In the genomic region with DNA sequence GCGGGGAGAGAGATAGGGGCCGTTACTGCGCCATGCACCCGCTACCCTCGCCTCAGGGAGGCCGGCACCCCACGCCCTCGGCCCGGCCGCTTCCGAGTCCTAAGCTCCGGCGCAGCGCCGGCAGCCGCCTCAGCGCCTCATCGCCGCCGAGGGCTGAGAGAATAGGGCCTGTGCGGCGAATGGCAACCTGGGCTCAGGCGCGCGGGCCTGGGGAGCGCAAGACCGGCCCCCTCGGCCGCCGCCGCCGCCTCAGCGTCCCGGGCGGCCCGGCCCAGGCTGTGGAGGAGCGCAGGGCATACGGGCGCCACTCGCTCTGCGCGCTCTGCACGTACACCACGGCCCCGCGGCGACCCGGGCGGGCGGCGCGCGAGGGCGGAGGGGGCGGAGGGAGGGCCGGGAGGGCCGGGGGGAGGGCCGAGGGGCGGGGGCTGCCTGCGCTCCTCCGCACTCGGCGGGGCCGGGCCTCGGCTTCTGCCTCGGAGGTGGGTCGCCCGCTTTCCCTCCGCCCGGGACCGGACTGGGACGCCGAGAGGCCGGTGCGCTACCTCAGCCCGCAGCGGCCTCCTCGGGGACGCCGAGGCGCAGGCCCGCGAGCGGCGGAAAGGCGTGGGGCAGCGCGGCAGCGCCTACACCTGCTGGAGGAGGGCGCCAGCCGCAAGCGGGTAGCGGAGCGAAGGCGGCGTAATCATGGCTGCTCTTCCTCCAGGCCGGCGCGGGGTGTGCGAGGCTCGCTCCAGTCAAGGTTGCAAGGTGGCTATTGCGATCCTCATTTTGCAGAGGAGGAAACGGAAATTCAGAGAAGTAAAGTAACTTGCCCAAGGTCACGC, we compare ENCODE assay signal across 1 cellular context.
TF ChIP-seq lines count a peak whose summit lies in the region.

A gene (minus strand): TSS at position 317 of the 827 bp plus-strand sequence. CDS start 399 bp downstream, outside the sequence.

TF ChIP-seq in HepG2, 621 proteins besides CTCF, POLR2A, EP300 and RAD21 (continued from another document and continues in another):
- TF ChIP-seq ISX (CRISPR knock-in tag; conservative IDR thresholded peaks at IDR 0.05), result 0 out of 2 replicates have a peak, but pooled peaks have one; percentile 58
- TF ChIP-seq ONECUT2 (CRISPR knock-in tag; IDR thresholded peaks at IDR 0.05), result no peak
- TF ChIP-seq KLF6 (CRISPR knock-in tag; IDR thresholded peaks at IDR 0.05), result peak; percentile 70; the same call in 1 of the 2 replicates
- TF ChIP-seq LCORL (IDR thresholded peaks at IDR 0.05), result no peak
- no peak; the same call in 1 of the 2 replicates for TF ChIP-seq LCORL (CRISPR knock-in tag; IDR thresholded peaks at IDR 0.05)
- TF ChIP-seq ZSCAN20 (CRISPR knock-in tag; IDR thresholded peaks at IDR 0.05; ENCODE audit: borderline replicate concordance), result 0 out of 2 replicates have a peak, but pooled peaks have one; percentile 67
- TF ChIP-seq NFKBIZ (CRISPR knock-in tag; IDR thresholded peaks at IDR 0.05), result peak; percentile 74; the same call in 1 of the 2 replicates
- no peak for TF ChIP-seq TBP (CRISPR knock-in tag; IDR thresholded peaks at IDR 0.05)
- TF ChIP-seq MXD4 (CRISPR knock-in tag; IDR thresholded peaks at IDR 0.05), result peak; percentile 40; the same call in 1 of the 2 replicates
- TF ChIP-seq, protein P1, sequence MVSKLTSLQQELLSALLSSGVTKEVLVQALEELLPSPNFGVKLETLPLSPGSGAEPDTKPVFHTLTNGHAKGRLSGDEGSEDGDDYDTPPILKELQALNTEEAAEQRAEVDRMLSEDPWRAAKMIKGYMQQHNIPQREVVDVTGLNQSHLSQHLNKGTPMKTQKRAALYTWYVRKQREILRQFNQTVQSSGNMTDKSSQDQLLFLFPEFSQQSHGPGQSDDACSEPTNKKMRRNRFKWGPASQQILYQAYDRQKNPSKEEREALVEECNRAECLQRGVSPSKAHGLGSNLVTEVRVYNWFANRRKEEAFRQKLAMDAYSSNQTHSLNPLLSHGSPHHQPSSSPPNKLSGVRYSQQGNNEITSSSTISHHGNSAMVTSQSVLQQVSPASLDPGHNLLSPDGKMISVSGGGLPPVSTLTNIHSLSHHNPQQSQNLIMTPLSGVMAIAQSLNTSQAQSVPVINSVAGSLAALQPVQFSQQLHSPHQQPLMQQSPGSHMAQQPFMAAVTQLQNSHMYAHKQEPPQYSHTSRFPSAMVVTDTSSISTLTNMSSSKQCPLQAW (CRISPR knock-in tag; IDR thresholded peaks at IDR 0.05), result 0 out of 2 replicates have a peak, but pooled peaks have one; percentile 29
- TF ChIP-seq, protein P2, sequence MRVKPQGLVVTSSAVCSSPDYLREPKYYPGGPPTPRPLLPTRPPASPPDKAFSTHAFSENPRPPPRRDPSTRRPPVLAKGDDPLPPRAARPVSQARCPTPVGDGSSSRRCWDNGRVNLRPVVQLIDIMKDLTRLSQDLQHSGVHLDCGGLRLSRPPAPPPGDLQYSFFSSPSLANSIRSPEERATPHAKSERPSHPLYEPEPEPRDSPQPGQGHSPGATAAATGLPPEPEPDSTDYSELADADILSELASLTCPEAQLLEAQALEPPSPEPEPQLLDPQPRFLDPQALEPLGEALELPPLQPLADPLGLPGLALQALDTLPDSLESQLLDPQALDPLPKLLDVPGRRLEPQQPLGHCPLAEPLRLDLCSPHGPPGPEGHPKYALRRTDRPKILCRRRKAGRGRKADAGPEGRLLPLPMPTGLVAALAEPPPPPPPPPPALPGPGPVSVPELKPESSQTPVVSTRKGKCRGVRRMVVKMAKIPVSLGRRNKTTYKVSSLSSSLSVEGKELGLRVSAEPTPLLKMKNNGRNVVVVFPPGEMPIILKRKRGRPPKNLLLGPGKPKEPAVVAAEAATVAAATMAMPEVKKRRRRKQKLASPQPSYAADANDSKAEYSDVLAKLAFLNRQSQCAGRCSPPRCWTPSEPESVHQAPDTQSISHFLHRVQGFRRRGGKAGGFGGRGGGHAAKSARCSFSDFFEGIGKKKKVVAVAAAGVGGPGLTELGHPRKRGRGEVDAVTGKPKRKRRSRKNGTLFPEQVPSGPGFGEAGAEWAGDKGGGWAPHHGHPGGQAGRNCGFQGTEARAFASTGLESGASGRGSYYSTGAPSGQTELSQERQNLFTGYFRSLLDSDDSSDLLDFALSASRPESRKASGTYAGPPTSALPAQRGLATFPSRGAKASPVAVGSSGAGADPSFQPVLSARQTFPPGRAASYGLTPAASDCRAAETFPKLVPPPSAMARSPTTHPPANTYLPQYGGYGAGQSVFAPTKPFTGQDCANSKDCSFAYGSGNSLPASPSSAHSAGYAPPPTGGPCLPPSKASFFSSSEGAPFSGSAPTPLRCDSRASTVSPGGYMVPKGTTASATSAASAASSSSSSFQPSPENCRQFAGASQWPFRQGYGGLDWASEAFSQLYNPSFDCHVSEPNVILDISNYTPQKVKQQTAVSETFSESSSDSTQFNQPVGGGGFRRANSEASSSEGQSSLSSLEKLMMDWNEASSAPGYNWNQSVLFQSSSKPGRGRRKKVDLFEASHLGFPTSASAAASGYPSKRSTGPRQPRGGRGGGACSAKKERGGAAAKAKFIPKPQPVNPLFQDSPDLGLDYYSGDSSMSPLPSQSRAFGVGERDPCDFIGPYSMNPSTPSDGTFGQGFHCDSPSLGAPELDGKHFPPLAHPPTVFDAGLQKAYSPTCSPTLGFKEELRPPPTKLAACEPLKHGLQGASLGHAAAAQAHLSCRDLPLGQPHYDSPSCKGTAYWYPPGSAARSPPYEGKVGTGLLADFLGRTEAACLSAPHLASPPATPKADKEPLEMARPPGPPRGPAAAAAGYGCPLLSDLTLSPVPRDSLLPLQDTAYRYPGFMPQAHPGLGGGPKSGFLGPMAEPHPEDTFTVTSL (CRISPR knock-in tag; IDR thresholded peaks at IDR 0.05; ENCODE audit: borderline replicate concordance), result no peak
- no peak; the same call in 1 of the 2 replicates for TF ChIP-seq ZNF816 (CRISPR knock-in tag; IDR thresholded peaks at IDR 0.05; ENCODE audit: borderline replicate concordance)
- TF ChIP-seq, protein P3, sequence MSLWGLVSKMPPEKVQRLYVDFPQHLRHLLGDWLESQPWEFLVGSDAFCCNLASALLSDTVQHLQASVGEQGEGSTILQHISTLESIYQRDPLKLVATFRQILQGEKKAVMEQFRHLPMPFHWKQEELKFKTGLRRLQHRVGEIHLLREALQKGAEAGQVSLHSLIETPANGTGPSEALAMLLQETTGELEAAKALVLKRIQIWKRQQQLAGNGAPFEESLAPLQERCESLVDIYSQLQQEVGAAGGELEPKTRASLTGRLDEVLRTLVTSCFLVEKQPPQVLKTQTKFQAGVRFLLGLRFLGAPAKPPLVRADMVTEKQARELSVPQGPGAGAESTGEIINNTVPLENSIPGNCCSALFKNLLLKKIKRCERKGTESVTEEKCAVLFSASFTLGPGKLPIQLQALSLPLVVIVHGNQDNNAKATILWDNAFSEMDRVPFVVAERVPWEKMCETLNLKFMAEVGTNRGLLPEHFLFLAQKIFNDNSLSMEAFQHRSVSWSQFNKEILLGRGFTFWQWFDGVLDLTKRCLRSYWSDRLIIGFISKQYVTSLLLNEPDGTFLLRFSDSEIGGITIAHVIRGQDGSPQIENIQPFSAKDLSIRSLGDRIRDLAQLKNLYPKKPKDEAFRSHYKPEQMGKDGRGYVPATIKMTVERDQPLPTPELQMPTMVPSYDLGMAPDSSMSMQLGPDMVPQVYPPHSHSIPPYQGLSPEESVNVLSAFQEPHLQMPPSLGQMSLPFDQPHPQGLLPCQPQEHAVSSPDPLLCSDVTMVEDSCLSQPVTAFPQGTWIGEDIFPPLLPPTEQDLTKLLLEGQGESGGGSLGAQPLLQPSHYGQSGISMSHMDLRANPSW (CRISPR knock-in tag; IDR thresholded peaks at IDR 0.05; ENCODE audit: borderline replicate concordance), result no peak
- peak; percentile 78; the same call in 1 of the 2 replicates for TF ChIP-seq AHR (CRISPR knock-in tag; IDR thresholded peaks at IDR 0.05)
- TF ChIP-seq NFIC (IDR thresholded peaks at IDR 0.05; ENCODE audit: low read length), result no peak
- peak; percentile 78 for TF ChIP-seq ISL2 (CRISPR knock-in tag; IDR thresholded peaks at IDR 0.05)
- TF ChIP-seq GABPB1 (CRISPR knock-in tag; IDR thresholded peaks at IDR 0.05), result peak; percentile 85
- peak; percentile 95 for TF ChIP-seq FOXC1 (CRISPR knock-in tag; IDR thresholded peaks at IDR 0.05; ENCODE audit: borderline replicate concordance)
- no peak; the same call in 1 of the 2 replicates for TF ChIP-seq ZNF747 (CRISPR knock-in tag; IDR thresholded peaks at IDR 0.05; ENCODE audit: borderline replicate concordance)
- TF ChIP-seq, protein P4, sequence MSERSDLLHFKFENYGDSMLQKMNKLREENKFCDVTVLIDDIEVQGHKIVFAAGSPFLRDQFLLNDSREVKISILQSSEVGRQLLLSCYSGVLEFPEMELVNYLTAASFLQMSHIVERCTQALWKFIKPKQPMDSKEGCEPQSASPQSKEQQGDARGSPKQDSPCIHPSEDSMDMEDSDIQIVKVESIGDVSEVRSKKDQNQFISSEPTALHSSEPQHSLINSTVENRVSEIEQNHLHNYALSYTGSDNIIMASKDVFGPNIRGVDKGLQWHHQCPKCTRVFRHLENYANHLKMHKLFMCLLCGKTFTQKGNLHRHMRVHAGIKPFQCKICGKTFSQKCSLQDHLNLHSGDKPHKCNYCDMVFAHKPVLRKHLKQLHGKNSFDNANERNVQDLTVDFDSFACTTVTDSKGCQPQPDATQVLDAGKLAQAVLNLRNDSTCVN (CRISPR knock-in tag; IDR thresholded peaks at IDR 0.05; ENCODE audit: borderline replicate concordance), result peak; percentile 55; the same call in 1 of the 2 replicates
- no peak for TF ChIP-seq TRIM24 (CRISPR knock-in tag; IDR thresholded peaks at IDR 0.05)
- TF ChIP-seq, protein P5, sequence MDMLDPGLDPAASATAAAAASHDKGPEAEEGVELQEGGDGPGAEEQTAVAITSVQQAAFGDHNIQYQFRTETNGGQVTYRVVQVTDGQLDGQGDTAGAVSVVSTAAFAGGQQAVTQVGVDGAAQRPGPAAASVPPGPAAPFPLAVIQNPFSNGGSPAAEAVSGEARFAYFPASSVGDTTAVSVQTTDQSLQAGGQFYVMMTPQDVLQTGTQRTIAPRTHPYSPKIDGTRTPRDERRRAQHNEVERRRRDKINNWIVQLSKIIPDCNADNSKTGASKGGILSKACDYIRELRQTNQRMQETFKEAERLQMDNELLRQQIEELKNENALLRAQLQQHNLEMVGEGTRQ (IDR thresholded peaks at IDR 0.05; ENCODE audit: low read depth, low read length), result no peak
- TF ChIP-seq, protein P5 (CRISPR knock-in tag; IDR thresholded peaks at IDR 0.05; ENCODE audit: borderline replicate concordance), result no peak
- TF ChIP-seq BHLHE40 (IDR thresholded peaks at IDR 0.05; ENCODE audit: low read length), result no peak
- peak; percentile 44; the same call in 1 of the 2 replicates for TF ChIP-seq ZFP90 (CRISPR knock-in tag; IDR thresholded peaks at IDR 0.05; ENCODE audit: borderline replicate concordance)
- no peak for TF ChIP-seq SCMH1 (CRISPR knock-in tag; IDR thresholded peaks at IDR 0.05; ENCODE audit: borderline replicate concordance)
- peak; percentile 52; the same call in 1 of the 2 replicates for TF ChIP-seq ZNF235 (CRISPR knock-in tag; IDR thresholded peaks at IDR 0.05; ENCODE audit: borderline replicate concordance)
- no peak for TF ChIP-seq ZNF775 (CRISPR knock-in tag; IDR thresholded peaks at IDR 0.05; ENCODE audit: borderline replicate concordance)
- peak; percentile 67; the same call in 1 of the 2 replicates for TF ChIP-seq ZNF253 (CRISPR knock-in tag; IDR thresholded peaks at IDR 0.05; ENCODE audit: borderline replicate concordance)
- no peak for TF ChIP-seq ZEB1 (IDR thresholded peaks at IDR 0.05; ENCODE audit: insufficient replicate concordance, low read depth)
- TF ChIP-seq HES4 (CRISPR knock-in tag; IDR thresholded peaks at IDR 0.05; ENCODE audit: borderline replicate concordance), result peak; percentile 86
- no peak for TF ChIP-seq MEF2D (CRISPR knock-in tag; IDR thresholded peaks at IDR 0.05)
- TF ChIP-seq, protein P6, sequence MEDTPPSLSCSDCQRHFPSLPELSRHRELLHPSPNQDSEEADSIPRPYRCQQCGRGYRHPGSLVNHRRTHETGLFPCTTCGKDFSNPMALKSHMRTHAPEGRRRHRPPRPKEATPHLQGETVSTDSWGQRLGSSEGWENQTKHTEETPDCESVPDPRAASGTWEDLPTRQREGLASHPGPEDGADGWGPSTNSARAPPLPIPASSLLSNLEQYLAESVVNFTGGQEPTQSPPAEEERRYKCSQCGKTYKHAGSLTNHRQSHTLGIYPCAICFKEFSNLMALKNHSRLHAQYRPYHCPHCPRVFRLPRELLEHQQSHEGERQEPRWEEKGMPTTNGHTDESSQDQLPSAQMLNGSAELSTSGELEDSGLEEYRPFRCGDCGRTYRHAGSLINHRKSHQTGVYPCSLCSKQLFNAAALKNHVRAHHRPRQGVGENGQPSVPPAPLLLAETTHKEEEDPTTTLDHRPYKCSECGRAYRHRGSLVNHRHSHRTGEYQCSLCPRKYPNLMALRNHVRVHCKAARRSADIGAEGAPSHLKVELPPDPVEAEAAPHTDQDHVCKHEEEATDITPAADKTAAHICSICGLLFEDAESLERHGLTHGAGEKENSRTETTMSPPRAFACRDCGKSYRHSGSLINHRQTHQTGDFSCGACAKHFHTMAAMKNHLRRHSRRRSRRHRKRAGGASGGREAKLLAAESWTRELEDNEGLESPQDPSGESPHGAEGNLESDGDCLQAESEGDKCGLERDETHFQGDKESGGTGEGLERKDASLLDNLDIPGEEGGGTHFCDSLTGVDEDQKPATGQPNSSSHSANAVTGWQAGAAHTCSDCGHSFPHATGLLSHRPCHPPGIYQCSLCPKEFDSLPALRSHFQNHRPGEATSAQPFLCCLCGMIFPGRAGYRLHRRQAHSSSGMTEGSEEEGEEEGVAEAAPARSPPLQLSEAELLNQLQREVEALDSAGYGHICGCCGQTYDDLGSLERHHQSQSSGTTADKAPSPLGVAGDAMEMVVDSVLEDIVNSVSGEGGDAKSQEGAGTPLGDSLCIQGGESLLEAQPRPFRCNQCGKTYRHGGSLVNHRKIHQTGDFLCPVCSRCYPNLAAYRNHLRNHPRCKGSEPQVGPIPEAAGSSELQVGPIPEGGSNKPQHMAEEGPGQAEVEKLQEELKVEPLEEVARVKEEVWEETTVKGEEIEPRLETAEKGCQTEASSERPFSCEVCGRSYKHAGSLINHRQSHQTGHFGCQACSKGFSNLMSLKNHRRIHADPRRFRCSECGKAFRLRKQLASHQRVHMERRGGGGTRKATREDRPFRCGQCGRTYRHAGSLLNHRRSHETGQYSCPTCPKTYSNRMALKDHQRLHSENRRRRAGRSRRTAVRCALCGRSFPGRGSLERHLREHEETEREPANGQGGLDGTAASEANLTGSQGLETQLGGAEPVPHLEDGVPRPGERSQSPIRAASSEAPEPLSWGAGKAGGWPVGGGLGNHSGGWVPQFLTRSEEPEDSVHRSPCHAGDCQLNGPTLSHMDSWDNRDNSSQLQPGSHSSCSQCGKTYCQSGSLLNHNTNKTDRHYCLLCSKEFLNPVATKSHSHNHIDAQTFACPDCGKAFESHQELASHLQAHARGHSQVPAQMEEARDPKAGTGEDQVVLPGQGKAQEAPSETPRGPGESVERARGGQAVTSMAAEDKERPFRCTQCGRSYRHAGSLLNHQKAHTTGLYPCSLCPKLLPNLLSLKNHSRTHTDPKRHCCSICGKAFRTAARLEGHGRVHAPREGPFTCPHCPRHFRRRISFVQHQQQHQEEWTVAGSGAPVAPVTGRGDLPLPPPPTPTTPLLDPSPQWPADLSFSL (CRISPR knock-in tag; IDR thresholded peaks at IDR 0.05), result 0 out of 2 replicates have a peak, but pooled peaks have one; percentile 31
- no peak for TF ChIP-seq ZNF660 (CRISPR knock-in tag; IDR thresholded peaks at IDR 0.05; ENCODE audit: borderline replicate concordance, low read depth)
- no peak for TF ChIP-seq CBX2 (IDR thresholded peaks at IDR 0.05; ENCODE audit: low read depth, low read length)
- TF ChIP-seq CBX2 (CRISPR knock-in tag; IDR thresholded peaks at IDR 0.05; ENCODE audit: low read depth), result no peak
- TF ChIP-seq DR1 (CRISPR knock-in tag; IDR thresholded peaks at IDR 0.05), result peak; percentile 61; the same call in 1 of the 2 replicates
